ENCODE assay signal across 8 cellular contexts in the genomic region with DNA sequence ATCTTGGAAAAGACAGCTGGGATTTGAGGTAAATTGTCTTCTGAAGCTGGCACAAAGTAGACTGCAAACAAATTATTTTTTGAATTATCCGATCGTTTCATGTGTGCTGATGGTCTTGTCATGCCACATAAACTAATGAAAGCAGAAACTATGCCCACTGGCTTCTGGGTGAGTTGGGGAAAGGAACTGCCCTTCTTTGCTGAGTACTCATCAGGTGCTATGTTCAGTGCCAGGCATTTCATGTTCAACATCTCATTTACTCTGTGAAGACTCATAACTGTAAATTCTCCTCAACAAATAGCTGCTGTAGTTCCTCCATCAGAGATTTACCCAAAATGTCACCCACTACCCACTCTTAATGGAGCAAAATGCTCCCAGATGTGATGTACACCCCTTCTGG. TPM values are rescaled to one million over a fixed set of nuclear protein-coding genes. Genes with fewer than 3 reads are reported as not detected.
DNase-seq lines count a peak whose midpoint lies in the region; ATAC-seq and TF ChIP-seq lines count a peak whose summit lies in the region.

No MANE protein-coding gene starts in this region.

- TF ChIP-seq CTCF in fibroblast of mammary gland (conservative IDR thresholded peaks at IDR 0.05; ENCODE audit: control insufficient read depth, insufficient read depth, low read depth, low read length), result no peak
- no peak for TF ChIP-seq CTCF in gastrocnemius medialis (IDR thresholded peaks at IDR 0.05 in 4 of 5, conservative IDR thresholded peaks at IDR 0.05 in 1 of 5)

- no peak for ATAC-seq in gastrocnemius medialis
- no peak for ATAC-seq in HG03457 (IDR thresholded peaks at IDR 0.05; ENCODE audit: unreplicated experiment)
- ATAC-seq in HG02870 (IDR thresholded peaks at IDR 0.05; ENCODE audit: unreplicated experiment), result no peak
- no peak for ATAC-seq in HG02840 (IDR thresholded peaks at IDR 0.05; ENCODE audit: low FRiP score, unreplicated experiment)

- no peak for TF ChIP-seq POLR2A in gastrocnemius medialis (IDR thresholded peaks at IDR 0.05)

- in situ Hi-C loops in gastrocnemius medialis (cut with MboI; ENCODE audit: low sequenced_read_pairs in 4 of 4), result no loop called here

- H3K4me1 ChIP-seq in SJCRH30 (peaks cover 8% of the 10 kb centered on the region; the same call in 1 of the 2 replicates), gastrocnemius medialis (peaks cover 39 to 44% of the 10 kb centered on the region in 2 donors)

- H3K9me3 ChIP-seq in SJCRH30 (replicated peaks) (no peaks in the 10 kb centered on the region), gastrocnemius medialis (no peaks in the 10 kb centered on the region)

- no peak for DNase-seq in H7
- no peak for DNase-seq in SJCRH30
- no peak for DNase-seq in fibroblast of mammary gland (ENCODE audit: low read depth)
- no peak for DNase-seq in gastrocnemius medialis
- DNase-seq in effector CD8-positive, alpha-beta T cell (lab: John Stamatoyannopoulos, UW), result no peak

- peak overlapping the region; percentile 98 for H3K4me3 ChIP-seq in H7 (ENCODE audit: insufficient read depth, low read depth, low read length)
- peak overlapping the region; percentile 97 for H3K4me3 ChIP-seq in SJCRH30
- H3K4me3 ChIP-seq in fibroblast of mammary gland (ENCODE audit: control insufficient read depth, low read depth, low read length), result peak overlapping the region; percentile 93
- peak overlapping the region; percentile 84 to 99 (median 99) for H3K4me3 ChIP-seq in gastrocnemius medialis

- H3K27me3 ChIP-seq in H7 (ENCODE audit: control insufficient read depth, insufficient read depth, low read length) (no peaks in the 10 kb centered on the region), SJCRH30 (no peaks in the 10 kb centered on the region), gastrocnemius medialis (no peaks in the 10 kb centered on the region)

- H3K36me3 ChIP-seq in H7 (replicated peaks; ENCODE audit: control insufficient read depth, insufficient read depth, low read length) (no peaks in the 10 kb centered on the region), SJCRH30 (peaks cover 6% of the 10 kb centered on the region), gastrocnemius medialis (no peaks in the 10 kb centered on the region)

- H3K27ac ChIP-seq in SJCRH30 (no peak overlapping the region), gastrocnemius medialis (peak overlapping the region in 2 of 4 donors; percentile 72 to 87)

- intact Hi-C loops in gastrocnemius medialis (cut with DNase I; ENCODE audit: low total_unique reads), result no loop called here

RNA-seq across cellular contexts. Expression of gene TRIT1, which starts 1.2 kb away (rescaled TPM):
- 57.0 and 77.0 TPM in 2 replicates for total RNA-seq in H7 (2014; rRNA removed; shearing (Covaris generic))
- 31.3 and 35.7 TPM in 2 replicates for total RNA-seq in SJCRH30 (2014; rRNA removed; shearing (Covaris generic))
- 10 to 100 TPM in 2 of 4 donors, 1 to 10 TPM in 2; 6.2 to 24.6 (median 9.8) TPM for total RNA-seq in gastrocnemius medialis

RNA-seq across cellular contexts. Expression of gene MYCL, which starts 19.6 kb away (rescaled TPM):
- total RNA-seq in H7 (2014; rRNA removed; shearing (Covaris generic)), result 49.0 and 52.5 TPM in 2 replicates
- total RNA-seq in SJCRH30 (2014; rRNA removed; shearing (Covaris generic)), result 14.4 and 16.4 TPM in 2 replicates
- total RNA-seq in gastrocnemius medialis, result 1 to 10 TPM in 1 of 4 donors, under 1 TPM in 1, not detected in 2; 0.35 to 1.1 TPM
